ENCODE assay signal across 20 cellular contexts in the genomic region with DNA sequence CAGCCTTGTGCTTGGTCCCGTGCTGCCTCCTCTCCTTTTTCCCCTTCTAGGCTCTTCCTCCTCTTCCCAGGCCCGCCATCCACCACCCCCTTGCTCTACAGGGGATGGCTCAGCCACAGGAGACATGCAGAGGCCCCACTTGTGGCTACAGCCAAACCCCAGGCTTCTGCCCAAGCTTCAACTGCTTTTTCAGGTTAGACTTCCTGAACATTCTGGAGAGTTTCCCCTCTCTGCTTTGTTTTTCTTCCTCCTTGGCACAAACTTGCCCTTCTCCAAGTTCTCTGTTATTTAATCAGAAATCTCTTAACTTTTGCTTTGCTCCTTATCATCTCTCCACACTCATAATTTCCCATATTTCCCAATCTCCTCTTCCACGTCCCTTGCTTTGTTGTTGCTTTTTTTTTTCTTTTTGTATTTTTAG. TPM values are rescaled to one million over a fixed set of nuclear protein-coding genes. Genes with fewer than 3 reads are reported as not detected.
DNase-seq lines count a peak whose midpoint lies in the region; ATAC-seq and TF ChIP-seq lines count a peak whose summit lies in the region.
"Had no signal": no experiment of that assay in that cellular context is flagged by ENCODE, and none has a peak within 500 bp of the region (broad histone marks: within the 10 kb centered on the region; RNA-seq: fewer than 3 reads in every experiment).

No MANE protein-coding gene starts in this region.

- H3K27ac ChIP-seq in C4-2B (peak overlapping the region; percentile 84), HL-60 (replicated peaks) (peak overlapping the region; percentile 68)
- H3K27ac ChIP-seq: coronary artery, foreskin keratinocyte, SJSA1 had no signal

- ATAC-seq in GM21423 (IDR thresholded peaks at IDR 0.05; ENCODE audit: unreplicated experiment): no peak
- no peak for ATAC-seq in GM18505 (IDR thresholded peaks at IDR 0.05; ENCODE audit: unreplicated experiment)
- ATAC-seq: foreskin keratinocyte had no signal

- H3K27me3 ChIP-seq in HL-60 (ENCODE audit: insufficient read depth, poor library complexity, severe bottlenecking): no peaks in the 10 kb centered on the region
- H3K27me3 ChIP-seq: foreskin keratinocyte, SJSA1 had no signal

- H3K4me3 ChIP-seq in HL-60 (replicated peaks; ENCODE audit: insufficient read depth, low read length): no peak overlapping the region
- H3K4me3 ChIP-seq: coronary artery, HAP-1, SJSA1 had no signal

- DNase-seq in HL-60 (ENCODE audit: low read depth in 1 of 2, low spot score in 1 of 2) (peak in 1 of 2 experiments; percentile 69), amniotic epithelial cell (ENCODE audit: low read depth) (peak; percentile 54), posterior vena cava (ENCODE audit: low spot score) (peak; percentile 48), islet precursor cell (no peak)
- DNase-seq: activated gamma-delta T cell; EL; foreskin keratinocyte; midbrain; NCI-H1092; NCI-H2081; NCI-H69; OCI-M1; stimulated activated CD4-positive, alpha-beta T cell treated with anti-CD3 and anti-CD28 coated beads, Interleukin-12 subunit alpha, Interleukin-12 subunit beta, amount 100 ng/mL, for 4 hours; trophoblast cell had no signal

- TF ChIP-seq POLR2A in GM18505 (IDR thresholded peaks at IDR 0.05; ENCODE audit: borderline replicate concordance, extremely low read depth, insufficient read depth, insufficient read length): no peak

- TF ChIP-seq CTCF in C4-2B (conservative IDR thresholded peaks at IDR 0.05): no peak
- TF ChIP-seq CTCF in HL-60 (IDR thresholded peaks at IDR 0.05; ENCODE audit: insufficient read depth, low read length): no peak

- intact Hi-C loops in posterior vena cava (cut with DNase I): no loop called here

RNA-seq across cellular contexts. Expression of gene HAS3, which starts 18.3 kb away (rescaled TPM):
- total RNA-seq in posterior vena cava: 1 to 10 TPM in 1 of 2 donors, under 1 TPM in 1; 0.88 to 1.3 TPM

RNA-seq across cellular contexts. Expression of gene CHTF8, which starts 45.2 kb away (rescaled TPM):
- 10 to 100 TPM; 55.0 to 67.0 TPM for total RNA-seq in posterior vena cava

RNA-seq across cellular contexts. Expression of gene UTP4, which starts 45.3 kb away (rescaled TPM):
- total RNA-seq in posterior vena cava: 10 to 100 TPM; 32.8 to 36.9 TPM
